8 cellular contexts compared by ENCODE assay signal in the genomic region with DNA sequence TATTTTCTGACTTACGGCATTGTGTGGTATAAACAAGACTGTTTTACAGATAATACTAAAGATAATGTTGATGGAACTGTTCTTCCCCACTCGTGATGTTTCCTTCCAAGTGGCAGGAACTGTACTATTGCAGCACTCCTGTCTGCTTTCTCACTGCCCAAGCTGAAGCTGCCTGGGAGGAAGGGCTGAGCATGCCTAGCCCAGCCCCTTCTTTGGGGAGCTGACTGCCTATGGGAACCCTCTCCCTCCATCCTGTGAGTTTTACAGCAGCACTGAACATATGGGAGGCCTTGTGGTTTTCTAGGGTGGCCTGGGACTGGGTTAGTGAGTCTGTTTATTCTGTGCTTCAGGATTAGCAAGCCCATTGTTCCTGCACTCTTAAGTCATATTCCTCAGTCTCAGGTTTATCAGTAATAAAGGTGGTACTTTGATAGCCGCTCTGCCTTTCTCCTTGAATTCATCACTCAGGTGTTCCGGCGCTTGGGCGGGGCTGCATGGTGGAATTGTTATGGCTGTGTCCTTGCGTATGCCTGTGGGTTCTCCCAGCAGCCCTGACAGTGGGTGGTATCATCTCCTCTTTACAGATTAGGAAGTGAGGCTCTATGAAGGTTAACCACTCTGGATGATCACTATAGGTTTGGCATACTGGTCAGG.
A peak's percentile ranks its signal among the peaks of the same experiment; 100 is the strongest.
DNase-seq lines count a peak whose midpoint lies in the region; ATAC-seq, FAIRE-seq and TF ChIP-seq lines count a peak whose summit lies in the region.

No MANE protein-coding gene starts in this region.

- no peaks in the 10 kb centered on the region for H3K36me3 Mint-ChIP-seq in glutamatergic neuron (ENCODE audit: unreplicated experiment)

- H3K4me1 Mint-ChIP-seq in glutamatergic neuron (ENCODE audit: low read depth, unreplicated experiment), result peaks cover 5% of the 10 kb centered on the region

- H3K27ac ChIP-seq in A549 (peak overlapping the region; percentile 93 to 95), rectal smooth muscle tissue (ENCODE audit: low read depth, low read length) (peak overlapping the region; percentile 68), tibial artery (peak overlapping the region in 1 of 2 donors; percentile 35)

- no peak for TF ChIP-seq POLR2A in A549 (IDR thresholded peaks at IDR 0.05; ENCODE audit: low read length)

- no peak for TF ChIP-seq EP300 in A549 (IDR thresholded peaks at IDR 0.05)

- peaks cover 92% of the 10 kb centered on the region for H3K4me1 ChIP-seq in A549
- peaks cover 14% of the 10 kb centered on the region for H3K4me1 ChIP-seq in rectal smooth muscle tissue (ENCODE audit: control insufficient read depth, insufficient read depth, low read length)
- peaks cover 0 to 23% (median 7%) of the 10 kb centered on the region in 4 donors for H3K4me1 ChIP-seq in tibial artery

- H3K27me3 ChIP-seq in H7 (ENCODE audit: control insufficient read depth, insufficient read depth, low read length), result no peaks in the 10 kb centered on the region
- no peaks in the 10 kb centered on the region for H3K27me3 ChIP-seq in rectal smooth muscle tissue (ENCODE audit: control insufficient read depth, insufficient read depth, low read length)
- no peaks in the 10 kb centered on the region for H3K27me3 ChIP-seq in tibial artery

- 39% methylated on average over 6 of the region's 7 CpGs for WGBS in A549 (ENCODE audit: missing lambda C conversion rate)

- H3K9ac ChIP-seq in rectal smooth muscle tissue (ENCODE audit: low read length), result no peak overlapping the region

- no peak; a peak in 1 of 5 replicates for TF ChIP-seq RAD21 in A549 (conservative IDR thresholded peaks at IDR 0.05 in 1 of 2, IDR thresholded peaks at IDR 0.05 in 1 of 2)

- CTCF ChIA-PET in A549 (lab: Yijun Ruan, JAX), result interaction anchor here (0.6 to 1.8 kb wide), 5 partner anchors 10 to 674 kb away, joined by 3 read pairs; no protein-coding TSS in a partner anchor

- ATAC-seq in A549, result peak; percentile 63 to 76
- ATAC-seq in GM18520 (IDR thresholded peaks at IDR 0.05; ENCODE audit: unreplicated experiment), result no peak

- H3K9me3 Mint-ChIP-seq in glutamatergic neuron (ENCODE audit: unreplicated experiment), result no peaks in the 10 kb centered on the region

- peak; percentile 14 to 79 for DNase-seq in A549 (ENCODE audit: low read depth in 1 of 2, low spot score in 1 of 2)
- peak; percentile 28 for DNase-seq in H7
- DNase-seq in glutamatergic neuron, result peak; percentile 29
- no peak for DNase-seq in tibial artery
- DNase-seq in LoVo (ENCODE audit: low spot score), result no peak

- H3K27ac Mint-ChIP-seq in glutamatergic neuron (ENCODE audit: unreplicated experiment), result peak overlapping the region; percentile 20

- peak overlapping the region; percentile 43 for H3K4me3 Mint-ChIP-seq in glutamatergic neuron (ENCODE audit: unreplicated experiment)

- no peaks in the 10 kb centered on the region for H3K27me3 Mint-ChIP-seq in glutamatergic neuron (ENCODE audit: unreplicated experiment)

- intact Hi-C loops in tibial artery (cut with DNase I; ENCODE audit: low total_unique reads), result no loop called here

- H3K9me3 ChIP-seq in A549 (no peaks in the 10 kb centered on the region), tibial artery (no peaks in the 10 kb centered on the region)

- H3K4me2 ChIP-seq in A549, result peak overlapping the region; percentile 75

- H3K4me3 ChIP-seq in A549, result peak overlapping the region; percentile 33
- no peak overlapping the region for H3K4me3 ChIP-seq in H7 (ENCODE audit: insufficient read depth, low read depth, low read length)
- peak overlapping the region; percentile 44 for H3K4me3 ChIP-seq in WI38 (ENCODE audit: low read depth, low read length)
- peak overlapping the region; percentile 22 for H3K4me3 ChIP-seq in rectal smooth muscle tissue (ENCODE audit: low read length)
- no peak overlapping the region for H3K4me3 ChIP-seq in tibial artery

- no peak for FAIRE-seq in A549 (lab: Jason Lieb, UNC)

- TF ChIP-seq CTCF in A549 (IDR thresholded peaks at IDR 0.05), result no peak
- no peak for TF ChIP-seq CTCF in WI38 (IDR thresholded peaks at IDR 0.05; ENCODE audit: low read depth, low read length)
- TF ChIP-seq CTCF in glutamatergic neuron (IDR thresholded peaks at IDR 0.05; ENCODE audit: partially characterized antibody, unreplicated experiment), result no peak
- TF ChIP-seq CTCF in tibial artery (IDR thresholded peaks at IDR 0.05), result no peak

- POLR2A ChIA-PET in A549 (lab: Yijun Ruan, JAX), result interaction anchor here (2.1 kb wide), 1 partner anchor 45 kb away, joined by 7 read pairs; no protein-coding TSS in a partner anchor

- no peaks in the 10 kb centered on the region for H3K36me3 ChIP-seq in H7 (replicated peaks; ENCODE audit: control insufficient read depth, insufficient read depth, low read length)
- no peaks in the 10 kb centered on the region for H3K36me3 ChIP-seq in rectal smooth muscle tissue (ENCODE audit: control insufficient read depth, insufficient read depth, low read length)
- H3K36me3 ChIP-seq in tibial artery, result peaks cover 0 to 7% (median 0%) of the 10 kb centered on the region in 3 donors

TF ChIP-seq in A549, 52 proteins besides CTCF, POLR2A, EP300 and RAD21:
- TF ChIP-seq RNF2 (IDR thresholded peaks at IDR 0.05; ENCODE audit: borderline replicate concordance, low read depth), result no peak
- no peak for TF ChIP-seq FOSL2 (IDR thresholded peaks at IDR 0.05)
- no peak for TF ChIP-seq FOSL2 (CRISPR knock-in tag; IDR thresholded peaks at IDR 0.05)
- peak in 1 of 2 experiments; percentile 25; a peak in 2 of 5 replicates for TF ChIP-seq JUN (IDR thresholded peaks at IDR 0.05)
- no peak for TF ChIP-seq RCOR1 (IDR thresholded peaks at IDR 0.05; ENCODE audit: low read depth, low read length)

Comparison
In these comparisons a context has a peak if more than half of its experiments do, and no peak if none do; other contexts are left out.
1. DNase-seq: peak in A549 (2 of 2), H7 (single experiment) and glutamatergic neuron (single experiment); none in tibial artery (0 of 2) and LoVo (single experiment).
2. H3K4me3 ChIP-seq: peak in A549 (single experiment), WI38 (single experiment) and rectal smooth muscle tissue (single experiment); none in H7 (single experiment) and tibial artery (0 of 2).